ENCODE assay signal across 14 cellular contexts in genomic region chrX:41014776-41015175, GRCh38.
DNase-seq lines count a peak whose midpoint lies in the region; ATAC-seq, FAIRE-seq and TF ChIP-seq lines count a peak whose summit lies in the region.
"Had no signal": no experiment of that assay in that cellular context is flagged by ENCODE, and none has a peak within 500 bp of the region (broad histone marks: within the 10 kb centered on the region; RNA-seq: fewer than 3 reads in every experiment).

No MANE protein-coding gene starts in this region.

- dilution Hi-C loops in mammary epithelial cell (cut with HindIII; ENCODE audit: low sequenced_read_pairs), result no loop called here

- no peaks in the 10 kb centered on the region for H3K79me2 ChIP-seq in mammary epithelial cell (ENCODE audit: insufficient read depth, low read length)

- no peaks in the 10 kb centered on the region for H3K9me3 Mint-ChIP-seq in activated naive CD4-positive, alpha-beta T cell treated with anti-CD3 and anti-CD28 coated beads for 36 hours
- H3K9me3 Mint-ChIP-seq in stimulated activated effector memory CD8-positive, alpha-beta T cell treated with anti-CD3 and anti-CD28 coated beads, Interleukin-12 subunit alpha, Interleukin-12 subunit beta, amount 100 ng/mL, for 72 hours, result no peaks in the 10 kb centered on the region
- H3K9me3 Mint-ChIP-seq: activated naive CD4-positive, alpha-beta T cell treated with anti-CD3 and anti-CD28 coated beads, Interleukin-2, amount 50 U/mL, for 24 hours; type B pancreatic cell had no signal

- H3K27ac ChIP-seq in mammary epithelial cell (ENCODE audit: insufficient read depth, low read depth, low read length), result peak overlapping the region; percentile 50
- no peak overlapping the region for H3K27ac ChIP-seq in caudate nucleus (ENCODE audit: low read depth, low read length)

- no peak overlapping the region for H3K4me2 ChIP-seq in mammary epithelial cell (ENCODE audit: insufficient read depth, low read depth, low read length)

- BruUV-seq in mammary epithelial cell (replicated peaks; lab: Mats Ljungman, UMichigan), result no TSS peak

- no peak for TF ChIP-seq CTCF in mammary epithelial cell (conservative IDR thresholded peaks at IDR 0.05 in 1 of 2, IDR thresholded peaks at IDR 0.05 in 1 of 2; ENCODE audit: extremely low read depth in 1 of 2, insufficient read depth in 1 of 2, low read depth in 1 of 2, low read length in 2 of 2)

- H3K4me3 Mint-ChIP-seq in activated naive CD4-positive, alpha-beta T cell treated with anti-CD3 and anti-CD28 coated beads for 36 hours, result no peak overlapping the region
- H3K4me3 Mint-ChIP-seq in stimulated activated effector memory CD8-positive, alpha-beta T cell treated with anti-CD3 and anti-CD28 coated beads, Interleukin-12 subunit alpha, Interleukin-12 subunit beta, amount 100 ng/mL, for 72 hours, result no peak overlapping the region
- H3K4me3 Mint-ChIP-seq: activated naive CD4-positive, alpha-beta T cell treated with anti-CD3 and anti-CD28 coated beads, Interleukin-2, amount 50 U/mL, for 24 hours; type B pancreatic cell had no signal

- H3K36me3 Mint-ChIP-seq in activated naive CD4-positive, alpha-beta T cell treated with anti-CD3 and anti-CD28 coated beads for 36 hours (ENCODE audit: low read depth), result no peaks in the 10 kb centered on the region
- no peaks in the 10 kb centered on the region for H3K36me3 Mint-ChIP-seq in stimulated activated effector memory CD8-positive, alpha-beta T cell treated with anti-CD3 and anti-CD28 coated beads, Interleukin-12 subunit alpha, Interleukin-12 subunit beta, amount 100 ng/mL, for 72 hours
- H3K36me3 Mint-ChIP-seq: activated naive CD4-positive, alpha-beta T cell treated with anti-CD3 and anti-CD28 coated beads, Interleukin-2, amount 50 U/mL, for 24 hours; type B pancreatic cell had no signal

- H4K20me1 ChIP-seq in mammary epithelial cell (ENCODE audit: insufficient read depth, low read length), result no peaks in the 10 kb centered on the region

- H3K27me3 Mint-ChIP-seq in activated naive CD4-positive, alpha-beta T cell treated with anti-CD3 and anti-CD28 coated beads for 36 hours (ENCODE audit: low read depth), result no peaks in the 10 kb centered on the region
- H3K27me3 Mint-ChIP-seq: activated naive CD4-positive, alpha-beta T cell treated with anti-CD3 and anti-CD28 coated beads, Interleukin-2, amount 50 U/mL, for 24 hours; type B pancreatic cell had no signal

- H3K4me1 ChIP-seq in mammary epithelial cell (ENCODE audit: insufficient read depth, low read length), result peaks cover 6% of the 10 kb centered on the region
- H3K4me1 ChIP-seq: BE2C had no signal

- intact Hi-C loops in activated naive CD4-positive, alpha-beta T cell treated with anti-CD3 and anti-CD28 coated beads for 36 hours (cut with micrococcal nuclease), result loop anchor here (5.0 kb wide), 1 partner anchor 142 kb away; no protein-coding TSS in a partner anchor
- intact Hi-C loops in mammary epithelial cell (cut with micrococcal nuclease), result loop anchor here (5.0 kb wide), 1 partner anchor 82 kb away; no protein-coding TSS in a partner anchor

- TF ChIP-seq POLR2A in GM12891 (IDR thresholded peaks at IDR 0.05; ENCODE audit: low read depth, low read length), result no peak

- H3K9me3 ChIP-seq in mammary epithelial cell (replicated peaks; ENCODE audit: insufficient read depth, low read length), result no peaks in the 10 kb centered on the region
- H3K9me3 ChIP-seq: BE2C had no signal

- ATAC-seq in stimulated activated effector memory CD8-positive, alpha-beta T cell treated with anti-CD3 and anti-CD28 coated beads, Interleukin-12 subunit alpha, Interleukin-12 subunit beta, amount 100 ng/mL, for 72 hours, result peak; percentile 80
- ATAC-seq: left colon had no signal

- peak; percentile 23 for DNase-seq in activated naive CD4-positive, alpha-beta T cell treated with anti-CD3 and anti-CD28 coated beads for 36 hours
- DNase-seq in activated naive CD4-positive, alpha-beta T cell treated with anti-CD3 and anti-CD28 coated beads, Interleukin-2, amount 50 U/mL, for 16 hours, result no peak
- DNase-seq in LoVo (ENCODE audit: low spot score) (peak; percentile 18), mammary epithelial cell (peak; percentile 88), GM12891 (ENCODE audit: insufficient read length, low spot score) (no peak), caudate nucleus (lab: John Stamatoyannopoulos, UW) (no peak)
- DNase-seq in stimulated activated effector memory CD8-positive, alpha-beta T cell treated with anti-CD3 and anti-CD28 coated beads, Interleukin-12 subunit alpha, Interleukin-12 subunit beta, amount 100 ng/mL, for 72 hours (ENCODE audit: low spot score in 2 of 2), result no peak
- no peak for DNase-seq in activated CD8-positive, alpha-beta memory T cell treated with anti-CD3 and anti-CD28 coated beads, Interleukin-2, amount 50 U/mL, for 4 hours
- DNase-seq: BE2C, NCI-H1092 treated with DMSO at 0.1 percent for 48 hours, posterior cingulate gyrus had no signal

- H3K9ac ChIP-seq in mammary epithelial cell (ENCODE audit: insufficient read depth, low read length), result no peak overlapping the region

- H3K4me1 Mint-ChIP-seq in activated naive CD4-positive, alpha-beta T cell treated with anti-CD3 and anti-CD28 coated beads for 36 hours (ENCODE audit: low read depth), result peaks cover 20% of the 10 kb centered on the region
- peaks cover 10% of the 10 kb centered on the region for H3K4me1 Mint-ChIP-seq in stimulated activated effector memory CD8-positive, alpha-beta T cell treated with anti-CD3 and anti-CD28 coated beads, Interleukin-12 subunit alpha, Interleukin-12 subunit beta, amount 100 ng/mL, for 72 hours

- CTCF ChIA-PET in activated naive CD4-positive, alpha-beta T cell treated with anti-CD3 and anti-CD28 coated beads for 36 hours (lab: Charles Lee), result no interaction called here
- CTCF ChIA-PET in mammary epithelial cell (lab: Charles Lee; ENCODE audit: low non-redundant PET), result no interaction called here

- no peak overlapping the region for H3K27ac Mint-ChIP-seq in activated naive CD4-positive, alpha-beta T cell treated with anti-CD3 and anti-CD28 coated beads for 36 hours
- no peak overlapping the region for H3K27ac Mint-ChIP-seq in stimulated activated effector memory CD8-positive, alpha-beta T cell treated with anti-CD3 and anti-CD28 coated beads, Interleukin-12 subunit alpha, Interleukin-12 subunit beta, amount 100 ng/mL, for 72 hours
- H3K27ac Mint-ChIP-seq: activated naive CD4-positive, alpha-beta T cell treated with anti-CD3 and anti-CD28 coated beads, Interleukin-2, amount 50 U/mL, for 24 hours; type B pancreatic cell had no signal

- H3K4me3 ChIP-seq in mammary epithelial cell (replicated peaks in 1 of 3; ENCODE audit: insufficient read depth in 1 of 3, low read depth in 2 of 3, low read length in 3 of 3), result no peak overlapping the region

- H3K36me3 ChIP-seq in mammary epithelial cell (ENCODE audit: insufficient read depth, low read length), result no peaks in the 10 kb centered on the region
- H3K36me3 ChIP-seq: BE2C had no signal

- FAIRE-seq in GM12891 (lab: Jason Lieb, UNC), result no peak

- no peak overlapping the region for H2AFZ ChIP-seq in mammary epithelial cell (ENCODE audit: low read depth, low read length)

- no peaks in the 10 kb centered on the region for H3K27me3 ChIP-seq in mammary epithelial cell (ENCODE audit: insufficient read depth, low read length)
- H3K27me3 ChIP-seq: BE2C had no signal

- 34% methylated on average over 4 of the region's 4 CpGs for WGBS in mammary epithelial cell (ENCODE audit: low coverage, missing lambda C conversion rate)

- in situ Hi-C loops in mammary epithelial cell (cut with MboI; ENCODE audit: low sequenced_read_pairs in 2 of 2), result no loop called here

TF ChIP-seq in GM12891, 5 proteins besides CTCF, POLR2A, EP300 and RAD21:
- TF ChIP-seq POLR2AphosphoS5 (IDR thresholded peaks at IDR 0.05; ENCODE audit: low read depth, low read length) (no peak), TAF1 (IDR thresholded peaks at IDR 0.05; ENCODE audit: low read depth, low read length) (no peak), POU2F2 (IDR thresholded peaks at IDR 0.05; ENCODE audit: low read depth, low read length) (no peak), SPI1 (IDR thresholded peaks at IDR 0.05; ENCODE audit: low read depth, low read length) (no peak), PAX5 (IDR thresholded peaks at IDR 0.05; ENCODE audit: insufficient read depth, low read length, severe bottlenecking) (no peak)

Comparison
In these comparisons a context has a peak if more than half of its experiments do, and no peak if none do; other contexts are left out.
1. DNase-seq: peak in activated naive CD4-positive, alpha-beta T cell treated with anti-CD3 and anti-CD28 coated beads for 36 hours (single experiment), LoVo (single experiment) and mammary epithelial cell (single experiment); none in activated naive CD4-positive, alpha-beta T cell treated with anti-CD3 and anti-CD28 coated beads, Interleukin-2, amount 50 U/mL, for 16 hours (single experiment), stimulated activated effector memory CD8-positive, alpha-beta T cell treated with anti-CD3 and anti-CD28 coated beads, Interleukin-12 subunit alpha, Interleukin-12 subunit beta, amount 100 ng/mL, for 72 hours (0 of 2), GM12891 (single experiment), caudate nucleus (0 of 61) and activated CD8-positive, alpha-beta memory T cell treated with anti-CD3 and anti-CD28 coated beads, Interleukin-2, amount 50 U/mL, for 4 hours (single experiment).